In the genomic region with DNA sequence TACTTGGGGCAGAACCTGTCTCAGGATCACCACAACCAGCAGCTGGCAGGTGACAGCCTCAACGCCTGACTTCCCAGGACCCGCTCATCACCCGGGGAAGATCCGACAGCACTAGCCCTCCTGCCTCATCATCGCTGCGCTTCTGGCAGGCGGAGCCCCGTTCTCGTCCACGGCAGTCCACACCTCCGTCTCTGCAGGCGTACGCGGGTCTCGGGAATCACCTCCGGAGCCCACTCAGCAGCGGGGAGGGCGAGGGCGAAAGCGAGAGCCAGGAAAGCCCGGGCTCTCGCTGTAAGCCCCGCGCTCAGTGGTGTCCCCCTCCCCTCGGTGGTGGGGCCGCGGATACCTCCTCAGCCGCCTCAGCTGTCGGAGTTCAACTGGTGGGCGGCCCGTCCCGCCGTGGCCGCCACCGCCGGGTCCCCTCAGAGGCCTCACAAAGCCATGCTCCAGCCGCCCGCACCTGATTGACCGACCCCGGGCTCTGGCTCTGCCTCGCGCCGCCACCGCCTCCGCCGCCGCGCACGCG, we compare ENCODE assay signal across 8 cellular contexts. TPM values are rescaled to one million over a fixed set of nuclear protein-coding genes. Genes with fewer than 3 reads are reported as not detected.
DNase-seq lines count a peak whose midpoint lies in the region; ATAC-seq and TF ChIP-seq lines count a peak whose summit lies in the region.

No MANE protein-coding gene starts in this region.

- H3K4me3 Mint-ChIP-seq in natural killer cell: peak overlapping the region; percentile 71
- no peak overlapping the region for H3K4me3 Mint-ChIP-seq in natural killer cell treated with Interleukin-12 subunit alpha and Interleukin-12 subunit beta and Interleukin-15 and Interleukin-18, amount 100 ng/mL, for 72 hours
- H3K4me3 Mint-ChIP-seq in T-cell: peak overlapping the region; percentile 78 to 88 (median 81)

- CTCF ChIA-PET in T-cell (lab: Charles Lee): no interaction called here

- TF ChIP-seq EP300 in tibial nerve (IDR thresholded peaks at IDR 0.05): no peak

- H3K4me3 ChIP-seq in choroid plexus epithelial cell (ENCODE audit: low read depth, low read length) (peak overlapping the region; percentile 46), mucosa of descending colon (no peak overlapping the region), tibial nerve (peak overlapping the region; percentile 43 to 74 (median 50))

- H3K27ac Mint-ChIP-seq in natural killer cell: peak overlapping the region in 1 of 2 donors; percentile 16
- H3K27ac Mint-ChIP-seq in natural killer cell treated with Interleukin-12 subunit alpha and Interleukin-12 subunit beta and Interleukin-15 and Interleukin-18, amount 100 ng/mL, for 72 hours: no peak overlapping the region
- H3K27ac Mint-ChIP-seq in T-cell: peak overlapping the region in 1 of 2 donors; percentile 68

- peaks cover 9% of the 10 kb centered on the region in 2 donors for H3K27me3 Mint-ChIP-seq in natural killer cell (ENCODE audit: low read depth in 2 of 2)
- peaks cover 5 to 12% of the 10 kb centered on the region in 2 donors for H3K27me3 Mint-ChIP-seq in natural killer cell treated with Interleukin-12 subunit alpha and Interleukin-12 subunit beta and Interleukin-15 and Interleukin-18, amount 100 ng/mL, for 72 hours
- H3K27me3 Mint-ChIP-seq in T-cell: no peaks in the 10 kb centered on the region

- POLR2A ChIA-PET in T-cell (lab: Charles Lee): no interaction called here

- no peak for TF ChIP-seq POLR2A in tibial nerve (IDR thresholded peaks at IDR 0.05)

- no peaks in the 10 kb centered on the region for H3K9me3 ChIP-seq in mucosa of descending colon
- H3K9me3 ChIP-seq in tibial nerve: no peaks in the 10 kb centered on the region

- WGBS in tibial nerve, 2 donors: 55% methylated on average over 49 of the region's 50 CpGs; no CpG with 5 or more reads in 1 of the 2 donors

- intact Hi-C loops in natural killer cell (cut with micrococcal nuclease) (no loop called here), mucosa of descending colon (cut with DNase I, micrococcal nuclease) (no loop called here)

- H3K4me1 Mint-ChIP-seq in natural killer cell (no peaks in the 10 kb centered on the region), T-cell (peaks cover 18 to 28% (median 26%) of the 10 kb centered on the region in 3 donors)
- peaks cover 0 to 2% of the 10 kb centered on the region in 2 donors for H3K4me1 Mint-ChIP-seq in natural killer cell treated with Interleukin-12 subunit alpha and Interleukin-12 subunit beta and Interleukin-15 and Interleukin-18, amount 100 ng/mL, for 72 hours (ENCODE audit: low read depth in 2 of 2)

- peaks cover 0 to 3% of the 10 kb centered on the region in 2 donors for H3K27me3 ChIP-seq in tibial nerve

- H3K27ac ChIP-seq in tibial nerve: peak overlapping the region in 3 of 4 donors; percentile 76 to 87 (median 85)

- no peaks in the 10 kb centered on the region for H3K36me3 Mint-ChIP-seq in natural killer cell
- no peaks in the 10 kb centered on the region for H3K36me3 Mint-ChIP-seq in natural killer cell treated with Interleukin-12 subunit alpha and Interleukin-12 subunit beta and Interleukin-15 and Interleukin-18, amount 100 ng/mL, for 72 hours
- H3K36me3 Mint-ChIP-seq in T-cell: no peaks in the 10 kb centered on the region

- no peak for TF ChIP-seq CTCF in natural killer cell (IDR thresholded peaks at IDR 0.05)
- no peak for TF ChIP-seq CTCF in choroid plexus epithelial cell (conservative IDR thresholded peaks at IDR 0.05; ENCODE audit: low read depth, low read length)
- no peak for TF ChIP-seq CTCF in mucosa of descending colon (IDR thresholded peaks at IDR 0.05)
- no peak for TF ChIP-seq CTCF in tibial nerve (IDR thresholded peaks at IDR 0.05)

- H3K9me3 Mint-ChIP-seq in natural killer cell (no peaks in the 10 kb centered on the region), T-cell (no peaks in the 10 kb centered on the region)
- no peaks in the 10 kb centered on the region for H3K9me3 Mint-ChIP-seq in natural killer cell treated with Interleukin-12 subunit alpha and Interleukin-12 subunit beta and Interleukin-15 and Interleukin-18, amount 100 ng/mL, for 72 hours

- peak in 2 of 3 donors; percentile 41 to 42 for ATAC-seq in natural killer cell
- no peak for ATAC-seq in natural killer cell treated with Interleukin-12 subunit alpha and Interleukin-12 subunit beta and Interleukin-15 and Interleukin-18, amount 100 ng/mL, for 72 hours
- ATAC-seq in HG03095 (IDR thresholded peaks at IDR 0.05; ENCODE audit: unreplicated experiment): peak; percentile 28
- ATAC-seq in T-cell (replicated peaks in 1 of 4): peak; percentile 29 to 39 (median 33)
- peak; percentile 42 for ATAC-seq in mucosa of descending colon

- H3K4me1 ChIP-seq in mucosa of descending colon (ENCODE audit: low read depth) (no peaks in the 10 kb centered on the region), tibial nerve (no peaks in the 10 kb centered on the region)

- DNase-seq in natural killer cell (no peak), T-cell (peak in 13 of 34 experiments; percentile 0 to 29 (median 11)), choroid plexus epithelial cell (ENCODE audit: low read depth) (no peak), mucosa of descending colon (peak in 2 of 3 donors; percentile 21 to 40), tibial nerve (ENCODE audit: low spot score in 2 of 2) (no peak), amniotic stem cell (lab: John Stamatoyannopoulos, UW) (no peak)
- DNase-seq in natural killer cell treated with Interleukin-12 subunit alpha and Interleukin-12 subunit beta and Interleukin-15 and Interleukin-18, amount 100 ng/mL, for 72 hours (ENCODE audit: low spot score): no peak

- H3K36me3 ChIP-seq in mucosa of descending colon (ENCODE audit: low read depth): no peaks in the 10 kb centered on the region
- H3K36me3 ChIP-seq in tibial nerve: no peaks in the 10 kb centered on the region

RNA-seq across cellular contexts. Expression of a gene that starts 0.5 kb away (rescaled TPM):
- total RNA-seq in natural killer cell: 1 to 10 TPM; 1.8 to 2.2 (median 1.8) TPM
- total RNA-seq in natural killer cell treated with Interleukin-12 subunit alpha and Interleukin-12 subunit beta and Interleukin-15 and Interleukin-18, amount 100 ng/mL, for 72 hours: 1 to 10 TPM in 1 of 2 donors, under 1 TPM in 1; 0.98 to 2.4 TPM
- 10 to 100 TPM; 10.4 to 16.4 (median 10.9) TPM for total RNA-seq in T-cell
- total RNA-seq in mucosa of descending colon: 1 to 10 TPM in 1 of 3 donors, under 1 TPM in 2; 0.23 to 2.4 (median 0.67) TPM
- total RNA-seq in tibial nerve: 10 to 100 TPM; 28.8 to 98.3 (median 56.5) TPM

Comparison
In these comparisons a context has a peak if more than half of its experiments do, and no peak if none do; other contexts are left out.
1. ATAC-seq: peak in natural killer cell (2 of 3), HG03095 (single experiment), T-cell (4 of 4) and mucosa of descending colon (single experiment); none in natural killer cell treated with Interleukin-12 subunit alpha and Interleukin-12 subunit beta and Interleukin-15 and Interleukin-18, amount 100 ng/mL, for 72 hours (0 of 2).
2. DNase-seq: peak in mucosa of descending colon (2 of 3); none in natural killer cell (single experiment), natural killer cell treated with Interleukin-12 subunit alpha and Interleukin-12 subunit beta and Interleukin-15 and Interleukin-18, amount 100 ng/mL, for 72 hours (single experiment), choroid plexus epithelial cell (single experiment), tibial nerve (0 of 2) and amniotic stem cell (single experiment).